20 cellular contexts compared by ENCODE assay signal in the genomic region with DNA sequence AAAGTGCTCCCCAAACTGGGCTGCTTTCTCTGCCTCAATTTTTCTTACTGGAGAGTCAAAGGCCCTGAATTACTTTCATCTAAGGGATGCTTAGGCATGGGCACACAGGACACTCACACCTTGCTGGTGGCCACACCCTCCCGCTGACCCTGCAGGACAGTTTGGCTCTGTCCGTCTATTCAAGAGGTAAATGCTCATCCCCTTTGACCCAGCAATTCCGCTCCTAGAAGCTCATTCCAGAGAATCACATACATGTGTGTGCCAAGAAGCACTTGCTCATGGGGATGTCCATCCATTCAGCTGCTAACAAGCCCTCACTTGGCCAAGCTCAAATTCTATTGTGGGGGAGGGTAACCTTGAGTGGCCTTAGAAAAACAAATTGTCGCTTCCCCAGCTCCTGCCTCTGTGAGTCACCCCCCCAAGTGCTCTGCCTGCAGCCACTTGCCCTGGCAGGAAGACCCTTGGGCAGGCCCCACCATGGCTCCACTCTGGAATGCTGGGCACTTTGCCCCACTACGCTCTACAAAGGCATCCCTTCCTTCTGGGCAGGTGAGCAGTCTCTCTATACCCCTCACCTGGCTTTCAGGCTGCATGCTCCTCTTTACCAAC. TPM values are rescaled to one million over a fixed set of nuclear protein-coding genes. Genes with fewer than 3 reads are reported as not detected.
DNase-seq lines count a peak whose midpoint lies in the region; ATAC-seq and TF ChIP-seq lines count a peak whose summit lies in the region.
"Had no signal": no experiment of that assay in that cellular context is flagged by ENCODE, and none has a peak within 500 bp of the region (broad histone marks: within the 10 kb centered on the region; RNA-seq: fewer than 3 reads in every experiment).

No MANE protein-coding gene starts in this region.

- no peak overlapping the region for H3K4me2 ChIP-seq in GM23338
- no peak overlapping the region for H3K4me2 ChIP-seq in SK-N-SH
- H3K4me2 ChIP-seq: KMS-11 had no signal

- H2AFZ ChIP-seq in GM23338 (no peak overlapping the region), SK-N-SH (ENCODE audit: low read depth) (no peak overlapping the region)

- CTCF ChIA-PET in HEK293 (lab: Yijun Ruan, JAX) = interaction anchor here (1.5 kb wide), 1 partner anchor 82 kb away, joined by 4 read pairs; no protein-coding TSS in a partner anchor
- CTCF ChIA-PET in SK-N-SH (lab: Yijun Ruan, JAX) = interaction anchor here (1.1 kb wide), 1 partner anchor 20 kb away, joined by 4 read pairs; no protein-coding TSS in a partner anchor

- H3K9me3 ChIP-seq in HEK293 (ENCODE audit: control insufficient read depth, insufficient read depth, low read depth, low read length) (no peaks in the 10 kb centered on the region), endodermal cell (ENCODE audit: control insufficient read depth, low read length) (no peaks in the 10 kb centered on the region), SK-N-SH (no peaks in the 10 kb centered on the region)
- H3K9me3 ChIP-seq: upper lobe of left lung had no signal

- H3K27ac Mint-ChIP-seq in endodermal cell = no peak overlapping the region
- no peak overlapping the region for H3K27ac Mint-ChIP-seq in GM23338
- H3K27ac Mint-ChIP-seq: brain; CD4-positive, CD25-positive, alpha-beta regulatory T cell; memory B cell; T-cell had no signal

- no peaks in the 10 kb centered on the region for H3K36me3 Mint-ChIP-seq in endodermal cell (ENCODE audit: low read depth)
- H3K36me3 Mint-ChIP-seq in GM23338 (ENCODE audit: low read depth) = no peaks in the 10 kb centered on the region
- H3K36me3 Mint-ChIP-seq: brain; CD4-positive, CD25-positive, alpha-beta regulatory T cell; memory B cell; T-cell had no signal

- TF ChIP-seq CTCF in HEK293 (tag by site-specific recombination; IDR thresholded peaks at IDR 0.05) (no peak), endodermal cell (conservative IDR thresholded peaks at IDR 0.05) (no peak), GM23338 (conservative IDR thresholded peaks at IDR 0.05; ENCODE audit: low read depth in 2 of 2) (no peak), SK-N-SH (IDR thresholded peaks at IDR 0.05) (no peak)

- no peak for TF ChIP-seq RAD21 in SK-N-SH (IDR thresholded peaks at IDR 0.05; ENCODE audit: low read length)

- H3K27me3 Mint-ChIP-seq in endodermal cell (ENCODE audit: insufficient read depth) = peaks cover 8% of the 10 kb centered on the region
- H3K27me3 Mint-ChIP-seq in GM23338 (ENCODE audit: insufficient read depth, low read depth, poor library complexity) = peaks cover 3% of the 10 kb centered on the region

- H3K9me3 Mint-ChIP-seq in endodermal cell = peaks cover 10% of the 10 kb centered on the region
- H3K9me3 Mint-ChIP-seq in GM23338 = peaks cover 5% of the 10 kb centered on the region; the same call in 2 of the 3 replicates
- H3K9me3 Mint-ChIP-seq: CD4-positive, CD25-positive, alpha-beta regulatory T cell; T-cell had no signal

- H3K4me1 Mint-ChIP-seq in endodermal cell (no peaks in the 10 kb centered on the region), GM23338 (no peaks in the 10 kb centered on the region)
- H3K4me1 Mint-ChIP-seq: CD4-positive, CD25-positive, alpha-beta regulatory T cell; memory B cell; T-cell had no signal

- WGBS in endodermal cell (ENCODE audit: insufficient coverage in 1 of 2, insufficient read length in 1 of 2), 2 experiments = 85 to 93% methylated on average over 5 of the region's 5 CpGs
- WGBS in SK-N-SH (ENCODE audit: low lambda C conversion rate) = 73% methylated on average over 4 of the region's 5 CpGs

- H3K27ac ChIP-seq in HEK293 (ENCODE audit: extremely low read depth, low read depth, low read length) (no peak overlapping the region), endodermal cell (ENCODE audit: low read depth, low read length) (no peak overlapping the region), GM23338 (ENCODE audit: low read depth) (no peak overlapping the region), SK-N-SH (ENCODE audit: low read depth in 2 of 2, low read length in 1 of 2) (no peak overlapping the region)
- H3K27ac ChIP-seq: KMS-11, upper lobe of left lung had no signal

- H3F3A ChIP-seq in GM23338 (replicated peaks; ENCODE audit: low read depth) (no peaks in the 10 kb centered on the region), SK-N-SH (replicated peaks; ENCODE audit: insufficient read depth) (no peaks in the 10 kb centered on the region)

- no peaks in the 10 kb centered on the region for H3K36me3 ChIP-seq in HEK293 (ENCODE audit: control insufficient read depth in 2 of 2, insufficient read depth in 1 of 2, low read length in 2 of 2)
- no peaks in the 10 kb centered on the region for H3K36me3 ChIP-seq in endodermal cell (ENCODE audit: control insufficient read depth, insufficient read depth, low read length)
- H3K36me3 ChIP-seq in GM23338 (ENCODE audit: insufficient read depth) = no peaks in the 10 kb centered on the region
- H3K36me3 ChIP-seq in SK-N-SH (replicated peaks in 1 of 2; ENCODE audit: control insufficient read depth in 1 of 2, insufficient read depth in 2 of 2, low read length in 1 of 2) = no peaks in the 10 kb centered on the region
- H3K36me3 ChIP-seq: upper lobe of left lung had no signal

- H3K9me2 ChIP-seq in GM23338 (ENCODE audit: insufficient read depth) (peaks cover 6% of the 10 kb centered on the region; the same call in 1 of the 2 replicates), SK-N-SH (no peaks in the 10 kb centered on the region)

- H3K79me2 ChIP-seq in GM23338 (replicated peaks; ENCODE audit: insufficient read depth) (no peaks in the 10 kb centered on the region), SK-N-SH (ENCODE audit: insufficient read depth) (no peaks in the 10 kb centered on the region)

- ATAC-seq in GM23338 = no peak
- ATAC-seq in GM19463 (IDR thresholded peaks at IDR 0.05; ENCODE audit: unreplicated experiment) = no peak
- ATAC-seq: T-cell had no signal

- H4K20me1 ChIP-seq in GM23338 (replicated peaks; ENCODE audit: insufficient read depth) (no peaks in the 10 kb centered on the region), SK-N-SH (ENCODE audit: insufficient read depth) (no peaks in the 10 kb centered on the region)

- no peaks in the 10 kb centered on the region for H3K4me1 ChIP-seq in HEK293 (ENCODE audit: control insufficient read depth, insufficient read depth, low read length)
- H3K4me1 ChIP-seq in endodermal cell (ENCODE audit: control insufficient read depth, insufficient read depth, low read length) = no peaks in the 10 kb centered on the region
- H3K4me1 ChIP-seq in GM23338 (ENCODE audit: insufficient read depth) = no peaks in the 10 kb centered on the region
- H3K4me1 ChIP-seq in SK-N-SH (ENCODE audit: control insufficient read depth in 1 of 2, insufficient read depth in 2 of 2, low read depth in 1 of 2, low read length in 1 of 2) = peaks cover 0 to 9% of the 10 kb centered on the region in 2 experiments; a peak in 1 of 4 replicates

- POLR2A ChIA-PET in HEK293 (lab: Yijun Ruan, JAX) (no interaction called here), SK-N-SH (lab: Yijun Ruan, JAX) (no interaction called here)

- no peak overlapping the region for H3K9ac ChIP-seq in endodermal cell (ENCODE audit: extremely low read depth, low read length, poor library complexity, severe bottlenecking)
- no peak overlapping the region for H3K9ac ChIP-seq in SK-N-SH
- H3K9ac ChIP-seq: KMS-11 had no signal

- DNase-seq in 8988T (peak; percentile 3), endodermal cell (peak; percentile 29), posterior vena cava (ENCODE audit: low spot score) (peak; percentile 49), GM23338 (ENCODE audit: low spot score) (no peak), SK-N-SH (no peak)
- DNase-seq: activated CD4-positive, alpha-beta T cell treated with anti-CD3 and anti-CD28 coated beads for 1 hour; CD4-positive, CD25-positive, alpha-beta regulatory T cell; NCI-H1048; NCI-H187 treated with DMSO at 0.1 percent for 48 hours; NCI-H226; occipital lobe; retina; upper lobe of left lung had no signal

- intact Hi-C loops in posterior vena cava (cut with DNase I) = loop anchor here in 1 of 2 donors (10.0 kb wide), 1 partner anchor 71 kb away; no protein-coding TSS in a partner anchor

- TF ChIP-seq EP300 in SK-N-SH (IDR thresholded peaks at IDR 0.05; ENCODE audit: borderline replicate concordance in 1 of 2, low read depth in 1 of 2, low read length in 1 of 2) = no peak

- H3K4me3 Mint-ChIP-seq in endodermal cell (no peak overlapping the region), GM23338 (no peak overlapping the region)
- H3K4me3 Mint-ChIP-seq: brain; CD4-positive, CD25-positive, alpha-beta regulatory T cell; memory B cell; T-cell had no signal

- H3K4me3 ChIP-seq in HEK293 (ENCODE audit: low read depth, low read length) (no peak overlapping the region), endodermal cell (ENCODE audit: low read length) (no peak overlapping the region), GM23338 (no peak overlapping the region), SK-N-SH (ENCODE audit: low read depth in 2 of 2, low read length in 1 of 2) (no peak overlapping the region)
- H3K4me3 ChIP-seq: upper lobe of left lung had no signal

- H3K27me3 ChIP-seq in endodermal cell (ENCODE audit: control insufficient read depth, insufficient read depth, low read length, poor library complexity, severe bottlenecking) = no peaks in the 10 kb centered on the region
- H3K27me3 ChIP-seq in GM23338 (ENCODE audit: insufficient read depth) = no peaks in the 10 kb centered on the region
- H3K27me3 ChIP-seq in SK-N-SH (ENCODE audit: insufficient read depth) = no peaks in the 10 kb centered on the region
- H3K27me3 ChIP-seq: upper lobe of left lung had no signal

TF ChIP-seq in HEK293, 187 proteins besides CTCF, POLR2A, EP300 and RAD21 (continues in another document):
- TF ChIP-seq KLF9 (tag by site-specific recombination; IDR thresholded peaks at IDR 0.05; ENCODE audit: low read depth) = no peak
- no peak for TF ChIP-seq ZNF623 (tag by site-specific recombination; IDR thresholded peaks at IDR 0.05)
- TF ChIP-seq ZNF138 (tag by site-specific recombination; IDR thresholded peaks at IDR 0.05; ENCODE audit: borderline replicate concordance) = no peak

TF ChIP-seq in SK-N-SH, 30 proteins besides CTCF, POLR2A, EP300 and RAD21 (continues in another document):
- TF ChIP-seq TEAD4 (IDR thresholded peaks at IDR 0.05; ENCODE audit: borderline replicate concordance, insufficient read depth) (no peak), FOXM1 (IDR thresholded peaks at IDR 0.05; ENCODE audit: low read depth) (no peak), JUND (IDR thresholded peaks at IDR 0.05) (no peak), EZH2phosphoT487 (IDR thresholded peaks at IDR 0.05; ENCODE audit: borderline replicate concordance, low read depth) (no peak), YY1 (IDR thresholded peaks at IDR 0.05; ENCODE audit: low read depth) (no peak)

RNA-seq across cellular contexts. Expression of a gene that starts 54.5 kb away (rescaled TPM):
- total RNA-seq in endodermal cell (1 to 10 TPM; 3.2 to 4.6 TPM), posterior vena cava (100 to 1,000 TPM in 1 of 2 donors, 10 to 100 TPM in 1; 14.9 to 104 TPM)
- polyA plus RNA-seq in endodermal cell (2013, experiment 1 of 2) = 1.4 TPM
- 1.6 TPM for polyA plus RNA-seq in endodermal cell (2013, experiment 2 of 2)
- total RNA-seq in GM23338 (2014; rRNA removed; shearing (Covaris generic)) = 1.8 and 3.6 TPM in 2 replicates
- polyA plus RNA-seq in GM23338 (2016; fragmentation: Nextera tagmentation; extraction: Ambion mirVana) (1.3 and 1.4 TPM in 2 replicates), SK-N-SH (2012; rRNA removed) (0.05 TPM in 1 of 2 replicates, not detected in the other)
- polyA plus RNA-seq in SK-N-SH (2012; cell fraction: cytosol; rRNA removed) = 0.01 and 0.03 TPM in 2 replicates
- polyA plus RNA-seq in SK-N-SH (2012; cell fraction: nucleus; rRNA removed) = 0.04 and 0.05 TPM in 2 replicates
- total RNA-seq: activated CD8-positive, alpha-beta memory T cell treated with anti-CD3 and anti-CD28 coated beads for 36 hours; CD4-positive, CD25-positive, alpha-beta regulatory T cell had no signal
- polyA plus RNA-seq: CD4-positive, CD25-positive, alpha-beta regulatory T cell had no signal

Comparison
In these comparisons a context has a peak if more than half of its experiments do, and no peak if none do; other contexts are left out.
1. DNase-seq: peak in 8988T (single experiment), endodermal cell (single experiment) and posterior vena cava (single experiment); none in GM23338 (single experiment) and SK-N-SH (single experiment).